ENCODE assay signal across 1 cellular context in genomic region chr17:4721203-4722135, GRCh38.
TF ChIP-seq lines count a peak whose summit lies in the region.

No MANE protein-coding gene starts in this region.

TF ChIP-seq in A549, 52 proteins besides CTCF, POLR2A, EP300 and RAD21 (continued from another document):
- TF ChIP-seq MAX (IDR thresholded peaks at IDR 0.05) (peak; percentile 93), RCOR1 (IDR thresholded peaks at IDR 0.05; ENCODE audit: low read depth, low read length) (no peak), REST (IDR thresholded peaks at IDR 0.05) (no peak), EHF (CRISPR knock-in tag; IDR thresholded peaks at IDR 0.05) (peak; percentile 76; the same call in 1 of the 2 replicates), ZNF302 (CRISPR knock-in tag; IDR thresholded peaks at IDR 0.05) (0 out of 2 replicates have a peak, but pooled peaks have one; percentile 27), FOXS1 (CRISPR knock-in tag; IDR thresholded peaks at IDR 0.05) (peak; percentile 86; the same call in 1 of the 2 replicates), BHLHE40 (IDR thresholded peaks at IDR 0.05; ENCODE audit: low read depth, low read length) (peak; percentile 95), HEYL (CRISPR knock-in tag; IDR thresholded peaks at IDR 0.05) (no peak), SREBF2 (IDR thresholded peaks at IDR 0.05) (no peak), GATA3 (IDR thresholded peaks at IDR 0.05; ENCODE audit: borderline replicate concordance) (peak; percentile 95), ESRRA (IDR thresholded peaks at IDR 0.05; ENCODE audit: borderline replicate concordance, low read length) (peak; percentile 89), POLR2AphosphoS2 (conservative IDR thresholded peaks at IDR 0.05; ENCODE audit: low read length) (no peak; the same call in 1 of the 2 replicates), TFCP2L1 (CRISPR knock-in tag; IDR thresholded peaks at IDR 0.05) (0 out of 2 replicates have a peak, but pooled peaks have one; percentile 78), HOXA7 (CRISPR knock-in tag; IDR thresholded peaks at IDR 0.05) (peak; percentile 87; the same call in 1 of the 2 replicates), JUNB (IDR thresholded peaks at IDR 0.05) (peak; percentile 94), MYC (IDR thresholded peaks at IDR 0.05; ENCODE audit: borderline replicate concordance, low read length) (peak; percentile 74), FOSB (CRISPR knock-in tag; IDR thresholded peaks at IDR 0.05) (no peak; the same call in 1 of the 2 replicates), FOSL2 (IDR thresholded peaks at IDR 0.05) (peak; percentile 88), FOSL2 (CRISPR knock-in tag; IDR thresholded peaks at IDR 0.05) (peak; percentile 95), NPAS2 (CRISPR knock-in tag; IDR thresholded peaks at IDR 0.05; ENCODE audit: borderline replicate concordance) (peak; percentile 80), ZFP36 (IDR thresholded peaks at IDR 0.05; ENCODE audit: borderline replicate concordance, partially characterized antibody) (no peak), SMC3 (IDR thresholded peaks at IDR 0.05) (peak; percentile 33; the same call in 1 of the 3 replicates), CEBPB (IDR thresholded peaks at IDR 0.05) (peak in 1 of 2 experiments; percentile 71; a peak in 2 of 4 replicates), HDAC2 (IDR thresholded peaks at IDR 0.05) (no peak), TP53 (CRISPR knock-in tag; IDR thresholded peaks at IDR 0.05) (no peak)
- TF ChIP-seq, protein P1, sequence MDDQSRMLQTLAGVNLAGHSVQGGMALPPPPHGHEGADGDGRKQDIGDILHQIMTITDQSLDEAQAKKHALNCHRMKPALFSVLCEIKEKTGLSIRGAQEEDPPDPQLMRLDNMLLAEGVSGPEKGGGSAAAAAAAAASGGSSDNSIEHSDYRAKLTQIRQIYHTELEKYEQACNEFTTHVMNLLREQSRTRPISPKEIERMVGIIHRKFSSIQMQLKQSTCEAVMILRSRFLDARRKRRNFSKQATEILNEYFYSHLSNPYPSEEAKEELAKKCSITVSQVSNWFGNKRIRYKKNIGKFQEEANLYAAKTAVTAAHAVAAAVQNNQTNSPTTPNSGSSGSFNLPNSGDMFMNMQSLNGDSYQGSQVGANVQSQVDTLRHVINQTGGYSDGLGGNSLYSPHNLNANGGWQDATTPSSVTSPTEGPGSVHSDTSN (IDR thresholded peaks at IDR 0.05), result peak; percentile 57
- TF ChIP-seq, protein P2, sequence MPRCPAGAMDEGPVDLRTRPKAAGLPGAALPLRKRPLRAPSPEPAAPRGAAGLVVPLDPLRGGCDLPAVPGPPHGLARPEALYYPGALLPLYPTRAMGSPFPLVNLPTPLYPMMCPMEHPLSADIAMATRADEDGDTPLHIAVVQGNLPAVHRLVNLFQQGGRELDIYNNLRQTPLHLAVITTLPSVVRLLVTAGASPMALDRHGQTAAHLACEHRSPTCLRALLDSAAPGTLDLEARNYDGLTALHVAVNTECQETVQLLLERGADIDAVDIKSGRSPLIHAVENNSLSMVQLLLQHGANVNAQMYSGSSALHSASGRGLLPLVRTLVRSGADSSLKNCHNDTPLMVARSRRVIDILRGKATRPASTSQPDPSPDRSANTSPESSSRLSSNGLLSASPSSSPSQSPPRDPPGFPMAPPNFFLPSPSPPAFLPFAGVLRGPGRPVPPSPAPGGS (IDR thresholded peaks at IDR 0.05), result peak; percentile 69; the same call in 1 of the 3 replicates
- TF ChIP-seq, protein P3, sequence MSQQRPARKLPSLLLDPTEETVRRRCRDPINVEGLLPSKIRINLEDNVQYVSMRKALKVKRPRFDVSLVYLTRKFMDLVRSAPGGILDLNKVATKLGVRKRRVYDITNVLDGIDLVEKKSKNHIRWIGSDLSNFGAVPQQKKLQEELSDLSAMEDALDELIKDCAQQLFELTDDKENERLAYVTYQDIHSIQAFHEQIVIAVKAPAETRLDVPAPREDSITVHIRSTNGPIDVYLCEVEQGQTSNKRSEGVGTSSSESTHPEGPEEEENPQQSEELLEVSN (IDR thresholded peaks at IDR 0.05; ENCODE audit: borderline replicate concordance, low read depth), result peak; percentile 66; the same call in 1 of the 2 replicates
- TF ChIP-seq, protein P4, sequence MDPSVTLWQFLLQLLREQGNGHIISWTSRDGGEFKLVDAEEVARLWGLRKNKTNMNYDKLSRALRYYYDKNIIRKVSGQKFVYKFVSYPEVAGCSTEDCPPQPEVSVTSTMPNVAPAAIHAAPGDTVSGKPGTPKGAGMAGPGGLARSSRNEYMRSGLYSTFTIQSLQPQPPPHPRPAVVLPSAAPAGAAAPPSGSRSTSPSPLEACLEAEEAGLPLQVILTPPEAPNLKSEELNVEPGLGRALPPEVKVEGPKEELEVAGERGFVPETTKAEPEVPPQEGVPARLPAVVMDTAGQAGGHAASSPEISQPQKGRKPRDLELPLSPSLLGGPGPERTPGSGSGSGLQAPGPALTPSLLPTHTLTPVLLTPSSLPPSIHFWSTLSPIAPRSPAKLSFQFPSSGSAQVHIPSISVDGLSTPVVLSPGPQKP (IDR thresholded peaks at IDR 0.05; ENCODE audit: low read depth, low read length), result no peak
- TF ChIP-seq, protein P5, sequence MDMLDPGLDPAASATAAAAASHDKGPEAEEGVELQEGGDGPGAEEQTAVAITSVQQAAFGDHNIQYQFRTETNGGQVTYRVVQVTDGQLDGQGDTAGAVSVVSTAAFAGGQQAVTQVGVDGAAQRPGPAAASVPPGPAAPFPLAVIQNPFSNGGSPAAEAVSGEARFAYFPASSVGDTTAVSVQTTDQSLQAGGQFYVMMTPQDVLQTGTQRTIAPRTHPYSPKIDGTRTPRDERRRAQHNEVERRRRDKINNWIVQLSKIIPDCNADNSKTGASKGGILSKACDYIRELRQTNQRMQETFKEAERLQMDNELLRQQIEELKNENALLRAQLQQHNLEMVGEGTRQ (IDR thresholded peaks at IDR 0.05), result peak; percentile 86
TF ChIP-seq in A549: peak in this region for 24.
